Comparison of ENCODE assay signal across 1 cellular context in genomic region chr18:63336366-63337099, GRCh38.
TF ChIP-seq lines count a peak whose summit lies in the region.

No MANE protein-coding gene starts in this region.

TF ChIP-seq in HepG2, 621 proteins besides CTCF, POLR2A, EP300 and RAD21:
- TF ChIP-seq GATAD2A (CRISPR knock-in tag; IDR thresholded peaks at IDR 0.05) (peak; percentile 41; the same call in 1 of the 2 replicates), NFYC (CRISPR knock-in tag; IDR thresholded peaks at IDR 0.05) (peak; percentile 49; the same call in 1 of the 2 replicates), THYN1 (CRISPR knock-in tag; IDR thresholded peaks at IDR 0.05; ENCODE audit: borderline replicate concordance, low read depth) (no peak), HOMEZ (CRISPR knock-in tag; IDR thresholded peaks at IDR 0.05; ENCODE audit: low read depth) (peak; percentile 45; the same call in 1 of the 2 replicates), LBX2 (CRISPR knock-in tag; IDR thresholded peaks at IDR 0.05; ENCODE audit: borderline replicate concordance) (no peak), BHLHE40 (IDR thresholded peaks at IDR 0.05; ENCODE audit: low read length) (0 out of 2 replicates have a peak, but pooled peaks have one; percentile 16), MAFK (conservative IDR thresholded peaks at IDR 0.05 in 1 of 2, IDR thresholded peaks at IDR 0.05 in 1 of 2; ENCODE audit: low read length in 2 of 2) (peak; percentile 53 to 60; a peak in 3 of 4 replicates), ARID5B (CRISPR knock-in tag; IDR thresholded peaks at IDR 0.05) (peak; percentile 47; the same call in 1 of the 2 replicates), HOXA5 (CRISPR knock-in tag; IDR thresholded peaks at IDR 0.05) (no peak), SOX5 (CRISPR knock-in tag; IDR thresholded peaks at IDR 0.05; ENCODE audit: borderline replicate concordance) (peak; percentile 11; the same call in 1 of the 2 replicates), ATF3 (CRISPR knock-in tag; IDR thresholded peaks at IDR 0.05) (peak; percentile 21; the same call in 1 of the 2 replicates), ARID3A (IDR thresholded peaks at IDR 0.05; ENCODE audit: low read depth, low read length) (peak; percentile 85), TFE3 (CRISPR knock-in tag; IDR thresholded peaks at IDR 0.05) (0 out of 2 replicates have a peak, but pooled peaks have one; percentile 48), FOSL1 (CRISPR knock-in tag; IDR thresholded peaks at IDR 0.05; ENCODE audit: borderline replicate concordance) (peak; percentile 57; the same call in 1 of the 2 replicates), SAP130 (CRISPR knock-in tag; IDR thresholded peaks at IDR 0.05; ENCODE audit: low read depth) (peak; percentile 53), FOSL2 (CRISPR knock-in tag; IDR thresholded peaks at IDR 0.05) (peak; percentile 66), ZNF879 (CRISPR knock-in tag; IDR thresholded peaks at IDR 0.05) (no peak), CEBPG (CRISPR knock-in tag; IDR thresholded peaks at IDR 0.05) (peak; percentile 67), MAFF (IDR thresholded peaks at IDR 0.05; ENCODE audit: low read depth, low read length) (peak; percentile 69), CEBPB (IDR thresholded peaks at IDR 0.05; ENCODE audit: borderline replicate concordance, low read depth, low read length) (peak; percentile 90), HMG20A (CRISPR knock-in tag; IDR thresholded peaks at IDR 0.05; ENCODE audit: borderline replicate concordance) (peak; percentile 18; the same call in 1 of the 2 replicates), RBM39 (IDR thresholded peaks at IDR 0.05; ENCODE audit: low read depth, low read length, poor library complexity, severe bottlenecking) (no peak), ZHX1 (CRISPR knock-in tag; IDR thresholded peaks at IDR 0.05; ENCODE audit: low read depth) (no peak)
